In the genomic region with DNA sequence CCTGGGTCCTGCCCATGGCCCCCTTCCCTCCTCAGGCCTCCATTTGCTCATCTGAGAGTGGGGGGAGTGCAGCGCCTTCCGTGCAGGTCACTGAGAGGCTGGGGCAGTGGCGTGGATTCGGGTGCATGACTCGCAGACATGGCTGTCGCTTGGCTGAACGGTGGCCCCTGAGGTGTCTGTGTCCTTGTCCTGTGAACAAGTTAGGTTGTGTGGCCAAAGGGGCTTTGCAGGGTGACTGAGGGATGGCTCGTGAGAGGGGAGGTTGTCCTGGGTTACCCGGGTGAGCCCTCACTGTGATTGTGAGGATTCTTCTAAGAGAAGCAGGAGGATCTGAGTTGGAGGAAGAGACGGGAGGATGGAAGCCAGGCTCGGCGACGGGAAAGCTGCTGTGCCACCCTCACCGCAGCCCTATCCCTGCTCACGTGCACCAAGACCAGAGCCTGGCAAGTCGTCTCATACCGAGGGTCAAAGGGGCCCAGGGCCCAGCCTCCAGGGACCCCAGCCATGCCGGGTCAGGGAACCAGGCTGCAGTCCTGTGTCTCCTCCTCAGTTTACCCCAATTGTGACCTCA, we compare ENCODE assay signal across 13 cellular contexts.
DNase-seq lines count a peak whose midpoint lies in the region; ATAC-seq and TF ChIP-seq lines count a peak whose summit lies in the region.
"Had no signal": no experiment of that assay in that cellular context is flagged by ENCODE, and none has a peak within 500 bp of the region (broad histone marks: within the 10 kb centered on the region; RNA-seq: fewer than 3 reads in every experiment).

No MANE protein-coding gene starts in this region.

- POLR2A ChIA-PET in PC-3 (lab: Charles Lee; ENCODE audit: unreplicated experiment), result no interaction called here

- H3K36me3 ChIP-seq in Peyer's patch, result no peaks in the 10 kb centered on the region
- no peaks in the 10 kb centered on the region for H3K36me3 ChIP-seq in heart left ventricle
- H3K36me3 ChIP-seq in ovary, result no peaks in the 10 kb centered on the region
- no peaks in the 10 kb centered on the region for H3K36me3 ChIP-seq in PC-3 (ENCODE audit: low read depth, low read length)

- H3F3A ChIP-seq in PC-3 (ENCODE audit: low read length, unreplicated experiment), result no peaks in the 10 kb centered on the region

- 79 to 86% (median 84%) methylated on average over 15 to 18 of the region's 18 CpGs for WGBS in heart left ventricle, 4 donors
- 79 to 83% (median 79%) methylated on average over 18 of the region's 18 CpGs for WGBS in ovary, 3 donors

- TF ChIP-seq EP300 in ovary (IDR thresholded peaks at IDR 0.05), result no peak

- ATAC-seq in heart left ventricle (no peak), PC-3 (no peak), HG02610 (IDR thresholded peaks at IDR 0.05; ENCODE audit: unreplicated experiment) (no peak), GM18907 (IDR thresholded peaks at IDR 0.05; ENCODE audit: unreplicated experiment) (no peak), GM21515 (IDR thresholded peaks at IDR 0.05; ENCODE audit: unreplicated experiment) (no peak)
- ATAC-seq: GM23338; stimulated activated naive CD8-positive, alpha-beta T cell treated with anti-CD3 and anti-CD28 coated beads, Interleukin-15, amount 100 ng/mL, for 72 hours had no signal

- TF ChIP-seq CTCF in Peyer's patch (IDR thresholded peaks at IDR 0.05) (no peak), heart left ventricle (IDR thresholded peaks at IDR 0.05) (no peak), ovary (IDR thresholded peaks at IDR 0.05) (no peak), PC-3 (conservative IDR thresholded peaks at IDR 0.05; ENCODE audit: low read depth, low read length) (no peak)

- intact Hi-C loops in heart left ventricle (cut with DNase I), result loop anchor here in 4 of 10 donors (10.0 kb wide), 3 partner anchors 219 to 339 kb away; a partner anchor contains a TSS
- intact Hi-C loops in ovary (cut with DNase I), result loop anchor here in 3 of 4 donors (10.0 kb wide), 3 partner anchors 99 to 329 kb away; a partner anchor contains a TSS
- intact Hi-C loops in PC-3 (cut with micrococcal nuclease), result no loop called here

- CTCF ChIA-PET in PC-3 (lab: Charles Lee), result no interaction called here

- no peak overlapping the region for H2AFZ ChIP-seq in PC-3 (ENCODE audit: low read length)
- H2AFZ ChIP-seq: GM23338 had no signal

- no peaks in the 10 kb centered on the region for H3K79me2 ChIP-seq in PC-3 (ENCODE audit: low read length)

- no peak overlapping the region for H3K4me2 ChIP-seq in PC-3 (ENCODE audit: low read length)
- H3K4me2 ChIP-seq: GM23338 had no signal

- H3K27ac ChIP-seq in Peyer's patch, result no peak overlapping the region
- no peak overlapping the region for H3K27ac ChIP-seq in heart left ventricle
- H3K27ac ChIP-seq in ovary, result no peak overlapping the region
- no peak overlapping the region for H3K27ac ChIP-seq in PC-3 (ENCODE audit: low read length)

- H3K4me3 ChIP-seq in Peyer's patch (no peak overlapping the region), heart left ventricle (no peak overlapping the region), ovary (no peak overlapping the region), PC-3 (ENCODE audit: low read length) (no peak overlapping the region)
- H3K4me3 ChIP-seq: GM23338 had no signal

- no peaks in the 10 kb centered on the region for H3K27me3 ChIP-seq in Peyer's patch
- H3K27me3 ChIP-seq in heart left ventricle, result no peaks in the 10 kb centered on the region
- no peaks in the 10 kb centered on the region for H3K27me3 ChIP-seq in ovary
- H3K27me3 ChIP-seq in PC-3 (ENCODE audit: low read length), result no peaks in the 10 kb centered on the region

- H3K9me3 ChIP-seq in Peyer's patch, result no peaks in the 10 kb centered on the region
- no peaks in the 10 kb centered on the region for H3K9me3 ChIP-seq in heart left ventricle
- H3K9me3 ChIP-seq in ovary, result no peaks in the 10 kb centered on the region
- H3K9me3 ChIP-seq in PC-3 (ENCODE audit: low read length), result no peaks in the 10 kb centered on the region

- peak; percentile 26 for DNase-seq in D341Med (ENCODE audit: low spot score)
- peak; percentile 9 to 39 (median 37) for DNase-seq in Peyer's patch
- peak; percentile 4 to 58 (median 12) for DNase-seq in heart left ventricle
- peak in 3 of 5 donors; percentile 4 to 23 (median 4) for DNase-seq in ovary
- no peak for DNase-seq in PC-3
- DNase-seq: anterior cingulate cortex, NCI-H2029, T1000 had no signal

- H3K9me2 ChIP-seq in PC-3 (replicated peaks; ENCODE audit: low read length), result no peaks in the 10 kb centered on the region

- TF ChIP-seq POLR2A in Peyer's patch (IDR thresholded peaks at IDR 0.05), result no peak
- no peak for TF ChIP-seq POLR2A in heart left ventricle (IDR thresholded peaks at IDR 0.05)
- TF ChIP-seq POLR2A in ovary (IDR thresholded peaks at IDR 0.05), result no peak

- H3K9ac ChIP-seq in PC-3 (ENCODE audit: low read length), result no peak overlapping the region

- no peaks in the 10 kb centered on the region for H4K20me1 ChIP-seq in PC-3 (ENCODE audit: low read length)

- no TSS peak for BruUV-seq in PC-3 (replicated peaks; lab: Mats Ljungman, UMichigan)

- H3K4me1 ChIP-seq in Peyer's patch (peaks cover 0 to 31% (median 18%) of the 10 kb centered on the region in 4 donors), heart left ventricle (peaks cover 0 to 30% (median 9%) of the 10 kb centered on the region in 12 donors), ovary (ENCODE audit: insufficient read depth) (no peaks in the 10 kb centered on the region), PC-3 (ENCODE audit: insufficient read depth, low read length) (no peaks in the 10 kb centered on the region)
